In genomic region chr15:70827721-70828120, GRCh38 we compare ENCODE assay signal across 1 cellular context.
TF ChIP-seq lines count a peak whose summit lies in the region.

No MANE protein-coding gene starts in this region.

TF ChIP-seq in IMR-90, 13 proteins besides CTCF, POLR2A, EP300 and RAD21:
- TF ChIP-seq CHD1 (IDR thresholded peaks at IDR 0.05; ENCODE audit: low read depth, low read length) (no peak), MAZ (IDR thresholded peaks at IDR 0.05; ENCODE audit: borderline replicate concordance, low read depth, low read length) (no peak), RCOR1 (IDR thresholded peaks at IDR 0.05; ENCODE audit: insufficient replicate concordance, low read length) (no peak), SMC3 (IDR thresholded peaks at IDR 0.05; ENCODE audit: low read depth, low read length) (no peak), CEBPB (IDR thresholded peaks at IDR 0.05; ENCODE audit: low read depth, low read length) (no peak), MAFK (IDR thresholded peaks at IDR 0.05; ENCODE audit: low read depth, low read length) (no peak), MXI1 (IDR thresholded peaks at IDR 0.05; ENCODE audit: borderline replicate concordance, low read depth, low read length) (no peak), FOS (IDR thresholded peaks at IDR 0.05; ENCODE audit: low read depth, low read length) (no peak), ELK1 (IDR thresholded peaks at IDR 0.05; ENCODE audit: borderline replicate concordance, low read depth, low read length) (no peak), RFX5 (IDR thresholded peaks at IDR 0.05; ENCODE audit: low read depth, low read length) (no peak), USF2 (IDR thresholded peaks at IDR 0.05; ENCODE audit: low read depth, low read length) (no peak)
TF ChIP-seq in IMR-90: peak in this region for 0.
